ENCODE assay signal across 15 cellular contexts in genomic region chr4:56764775-56765174, GRCh38. TPM values are rescaled to one million over a fixed set of nuclear protein-coding genes. Genes with fewer than 3 reads are reported as not detected.
DNase-seq lines count a peak whose midpoint lies in the region; ATAC-seq and TF ChIP-seq lines count a peak whose summit lies in the region.
"Had no signal": no experiment of that assay in that cellular context is flagged by ENCODE, and none has a peak within 500 bp of the region (broad histone marks: within the 10 kb centered on the region; RNA-seq: fewer than 3 reads in every experiment).

No MANE protein-coding gene starts in this region.

- dilution Hi-C loops in IMR-90 (cut with HindIII; ENCODE audit: low sequenced_read_pairs, unreplicated experiment): no loop called here

- H3K27ac Mint-ChIP-seq in activated naive CD8-positive, alpha-beta T cell treated with anti-CD3 and anti-CD28 coated beads for 36 hours: no peak overlapping the region

- H2AK5ac ChIP-seq in IMR-90 (ENCODE audit: low read depth, low read length): no peak overlapping the region

- H3K4me3 ChIP-seq in IMR-90 (ENCODE audit: insufficient read depth, low read depth, low read length) (no peak overlapping the region), heart right ventricle (no peak overlapping the region)
- H3K4me3 ChIP-seq: hepatocyte, K562, thoracic aorta had no signal

- CTCF ChIA-PET in IMR-90 (lab: Yijun Ruan, JAX): no interaction called here

- H4K8ac ChIP-seq in IMR-90 (ENCODE audit: low read depth in 2 of 2, low read length in 2 of 2): no peak overlapping the region

- in situ Hi-C loops in IMR-90 (cut with MboI; ENCODE audit: low sequenced_read_pairs): loop anchor here (25.0 kb wide), 1 partner anchor 98 kb away; no protein-coding TSS in a partner anchor

- H3K4me1 ChIP-seq in IMR-90 (ENCODE audit: control insufficient read depth, insufficient read depth, low read length) (no peaks in the 10 kb centered on the region), heart right ventricle (peaks cover 0 to 9% (median 0%) of the 10 kb centered on the region in 9 donors)
- H3K4me1 ChIP-seq: parathyroid adenoma had no signal

- WGBS in IMR-90 (ENCODE audit: extremely low coverage in 2 of 2, insufficient read length in 1 of 2), 2 experiments: no CpG with 5 or more reads among the region's 5 CpGs
- 71 to 79% methylated on average over 5 of the region's 5 CpGs for WGBS in heart right ventricle, 2 donors

- no peaks in the 10 kb centered on the region for H3K36me3 Mint-ChIP-seq in activated naive CD8-positive, alpha-beta T cell treated with anti-CD3 and anti-CD28 coated beads for 36 hours

- intact Hi-C loops in IMR-90 (cut with micrococcal nuclease): no loop called here
- intact Hi-C loops in heart right ventricle (cut with DNase I): loop anchor here in 1 of 10 donors (2.0 kb wide), 1 partner anchor 40 kb away; no protein-coding TSS in a partner anchor

- TF ChIP-seq CTCF in IMR-90 (conservative IDR thresholded peaks at IDR 0.05; ENCODE audit: low read depth, low read length) (no peak), heart right ventricle (IDR thresholded peaks at IDR 0.05) (no peak)

- no peak overlapping the region for H3K18ac ChIP-seq in IMR-90 (ENCODE audit: low read depth, low read length)

- H3K23ac ChIP-seq in IMR-90 (ENCODE audit: low read depth, low read length): no peak overlapping the region

- H3K27ac ChIP-seq in IMR-90 (ENCODE audit: insufficient read depth, low read length) (no peak overlapping the region), heart right ventricle (no peak overlapping the region)
- H3K27ac ChIP-seq: hepatocyte, parathyroid adenoma, thoracic aorta had no signal

- no peaks in the 10 kb centered on the region for H3K9me3 Mint-ChIP-seq in activated naive CD8-positive, alpha-beta T cell treated with anti-CD3 and anti-CD28 coated beads for 36 hours

- no peak overlapping the region for H2AFZ ChIP-seq in IMR-90 (replicated peaks; ENCODE audit: low read length, poor library complexity)
- H2AFZ ChIP-seq: hepatocyte, parathyroid adenoma had no signal

- no peak for TF ChIP-seq RAD21 in IMR-90 (IDR thresholded peaks at IDR 0.05; ENCODE audit: low read length)

- H3K27me3 ChIP-seq in IMR-90 (ENCODE audit: control insufficient read depth, insufficient read depth, low read length): 0 out of 2 replicates have a peak, but pooled peaks cover 5% of the 10 kb centered on the region
- peaks cover 0 to 25% (median 0%) of the 10 kb centered on the region in 7 donors for H3K27me3 ChIP-seq in heart right ventricle
- H3K27me3 ChIP-seq: hepatocyte had no signal

- DNase-seq in EH (ENCODE audit: low read depth) (peak; percentile 50), IMR-90 (peak; percentile 71), amniotic epithelial cell (ENCODE audit: low read depth) (peak; percentile 86), kidney tubule cell (ENCODE audit: low spot score) (peak; percentile 35), heart right ventricle (no peak), iPS-NIHi11 (ENCODE audit: low spot score) (no peak)
- DNase-seq in activated naive CD8-positive, alpha-beta T cell treated with anti-CD3 and anti-CD28 coated beads for 36 hours: no peak
- DNase-seq: amygdala; NCI-H1436 treated with DMSO at 0.1 percent for 48 hours; stimulated activated CD4-positive, alpha-beta T cell treated with anti-CD3 and anti-CD28 coated beads, Interleukin-4, amount 100 ng/mL, for 4 hours had no signal

- H2BK20ac ChIP-seq in IMR-90 (ENCODE audit: low read depth, low read length): no peak overlapping the region

- H4K20me1 ChIP-seq in IMR-90 (ENCODE audit: insufficient read depth, low read length): no peaks in the 10 kb centered on the region

- no peak overlapping the region for H2BK5ac ChIP-seq in IMR-90 (ENCODE audit: low read depth, low read length, poor library complexity, severe bottlenecking)

- no peak overlapping the region for H4K91ac ChIP-seq in IMR-90 (ENCODE audit: insufficient read depth, low read depth, low read length)

- H3K36me3 ChIP-seq in IMR-90 (ENCODE audit: control insufficient read depth, insufficient read depth, low read length) (no peaks in the 10 kb centered on the region), heart right ventricle (no peaks in the 10 kb centered on the region)
- H3K36me3 ChIP-seq: thoracic aorta had no signal

- no peak overlapping the region for H3K4me3 Mint-ChIP-seq in activated naive CD8-positive, alpha-beta T cell treated with anti-CD3 and anti-CD28 coated beads for 36 hours

- H3K56ac ChIP-seq in IMR-90 (ENCODE audit: extremely low read depth, insufficient read depth, low read length): no peak overlapping the region

- H3K27me3 Mint-ChIP-seq in activated naive CD8-positive, alpha-beta T cell treated with anti-CD3 and anti-CD28 coated beads for 36 hours: no peaks in the 10 kb centered on the region

- POLR2A ChIA-PET in IMR-90 (lab: Charles Lee; ENCODE audit: unreplicated experiment): no interaction called here

- H3K14ac ChIP-seq in IMR-90 (replicated peaks; ENCODE audit: low read depth, low read length): no peak overlapping the region

- no TSS peak for BruUV-seq in IMR-90 (replicated peaks; lab: Mats Ljungman, UMichigan)

- no peak for TF ChIP-seq POLR2A in IMR-90 (IDR thresholded peaks at IDR 0.05; ENCODE audit: low read depth, low read length)

- peaks cover 8% of the 10 kb centered on the region for H3K4me1 Mint-ChIP-seq in activated naive CD8-positive, alpha-beta T cell treated with anti-CD3 and anti-CD28 coated beads for 36 hours

- H3K9ac ChIP-seq in IMR-90 (ENCODE audit: low read depth, low read length): no peak overlapping the region
- H3K9ac ChIP-seq: parathyroid adenoma had no signal

- no peak overlapping the region for H2BK15ac ChIP-seq in IMR-90 (ENCODE audit: low read depth, low read length)

- H3K9me1 ChIP-seq in IMR-90 (ENCODE audit: insufficient read depth, low read length): no peaks in the 10 kb centered on the region

- ATAC-seq in IMR-90 (ENCODE audit: low read depth): peak; percentile 14; the same call in 1 of the 2 replicates
- ATAC-seq in heart right ventricle: no peak
- ATAC-seq in HG03354 (IDR thresholded peaks at IDR 0.05; ENCODE audit: poor library complexity, severe bottlenecking, unreplicated experiment): no peak
- ATAC-seq: K562 had no signal

- no peak overlapping the region for H2AK9ac ChIP-seq in IMR-90 (replicated peaks; ENCODE audit: low read depth, low read length, poor library complexity)

- H3K9me3 ChIP-seq in IMR-90 (ENCODE audit: control insufficient read depth, insufficient read depth, low read length): no peaks in the 10 kb centered on the region
- H3K9me3 ChIP-seq in heart right ventricle: no peaks in the 10 kb centered on the region
- H3K9me3 ChIP-seq: thoracic aorta had no signal

- H2BK120ac ChIP-seq in IMR-90 (ENCODE audit: low read depth, low read length): no peak overlapping the region

- H3K4ac ChIP-seq in IMR-90 (ENCODE audit: low read depth, low read length): no peak overlapping the region

- no peaks in the 10 kb centered on the region for H3K79me1 ChIP-seq in IMR-90 (ENCODE audit: low read depth in 1 of 2, low read length in 2 of 2)

- no peak overlapping the region for H4K5ac ChIP-seq in IMR-90 (ENCODE audit: low read depth, low read length)

- no peak overlapping the region for H3K4me2 ChIP-seq in IMR-90 (ENCODE audit: low read depth, low read length)
- H3K4me2 ChIP-seq: hepatocyte had no signal

TF ChIP-seq in IMR-90, 13 proteins besides CTCF, POLR2A, EP300 and RAD21:
- TF ChIP-seq MXI1 (IDR thresholded peaks at IDR 0.05; ENCODE audit: borderline replicate concordance, low read depth, low read length) (no peak), CEBPB (IDR thresholded peaks at IDR 0.05; ENCODE audit: low read depth, low read length) (no peak), SMC3 (IDR thresholded peaks at IDR 0.05; ENCODE audit: low read depth, low read length) (no peak)

RNA-seq across cellular contexts. Expression of gene SPINK2, which starts 56.7 kb away (rescaled TPM):
- not detected in 2 replicates for total RNA-seq in IMR-90 (2012; rRNA removed)
- not detected in 2 replicates for polyA plus RNA-seq in IMR-90 (2012; rRNA removed)
- polyA plus RNA-seq in IMR-90 (2012; cell fraction: cytosol; rRNA removed): not detected in 2 replicates
- polyA plus RNA-seq in IMR-90 (2012; cell fraction: nucleus; rRNA removed; ENCODE audit: low replicate concordance): not detected in 2 replicates
- 1 to 10 TPM in 1 of 2 experiments, under 1 TPM in 1; 0.78 to 1.3 TPM for total RNA-seq in activated naive CD8-positive, alpha-beta T cell treated with anti-CD3 and anti-CD28 coated beads for 36 hours
- under 1 TPM in 2 of 10 donors, not detected in 8; 0.64 to 0.74 TPM for total RNA-seq in heart right ventricle
- not detected for polyA plus RNA-seq in heart right ventricle
- total RNA-seq: hepatocyte, K562, thoracic aorta had no signal
- polyA plus RNA-seq: K562 had no signal

Comparison
In these comparisons a context has a peak if more than half of its experiments do, and no peak if none do; other contexts are left out.
1. DNase-seq: peak in EH (single experiment), IMR-90 (single experiment), amniotic epithelial cell (single experiment) and kidney tubule cell (single experiment); none in activated naive CD8-positive, alpha-beta T cell treated with anti-CD3 and anti-CD28 coated beads for 36 hours (single experiment), heart right ventricle (0 of 2) and iPS-NIHi11 (single experiment).